Comparison of ENCODE assay signal across 8 cellular contexts in genomic region chr10:128150045-128150493, GRCh38. TPM values are rescaled to one million over a fixed set of nuclear protein-coding genes. Genes with fewer than 3 reads are reported as not detected.
A peak's percentile ranks its signal among the peaks of the same experiment; 100 is the strongest.
DNase-seq lines count a peak whose midpoint lies in the region; ATAC-seq and TF ChIP-seq lines count a peak whose summit lies in the region.

No MANE protein-coding gene starts in this region.

- H3K27ac ChIP-seq in psoas muscle (no peak overlapping the region), urinary bladder (ENCODE audit: low read depth) (no peak overlapping the region)

- H3K27me3 Mint-ChIP-seq in activated naive CD8-positive, alpha-beta T cell treated with anti-CD3 and anti-CD28 coated beads for 36 hours: no peaks in the 10 kb centered on the region

- H3K9me3 ChIP-seq in psoas muscle: no peaks in the 10 kb centered on the region

- H3K4me3 Mint-ChIP-seq in activated naive CD8-positive, alpha-beta T cell treated with anti-CD3 and anti-CD28 coated beads for 36 hours: peak overlapping the region; percentile 54

- peaks cover 11% of the 10 kb centered on the region for H3K4me1 Mint-ChIP-seq in activated naive CD8-positive, alpha-beta T cell treated with anti-CD3 and anti-CD28 coated beads for 36 hours

- H3K27ac Mint-ChIP-seq in activated naive CD8-positive, alpha-beta T cell treated with anti-CD3 and anti-CD28 coated beads for 36 hours: no peak overlapping the region

- peak overlapping the region; percentile 43 for H3K4me3 ChIP-seq in psoas muscle
- peak overlapping the region; percentile 15 for H3K4me3 ChIP-seq in urinary bladder (ENCODE audit: low read depth, low read length)

- H3K36me3 ChIP-seq in psoas muscle (ENCODE audit: insufficient read depth in 1 of 2, low read depth in 1 of 2) (no peaks in the 10 kb centered on the region), urinary bladder (ENCODE audit: insufficient read depth) (no peaks in the 10 kb centered on the region)

- peaks cover 0 to 25% (median 6%) of the 10 kb centered on the region in 3 donors for H3K27me3 ChIP-seq in psoas muscle (ENCODE audit: insufficient read depth in 3 of 3, low read length in 2 of 3)

- DNase-seq in DMS114 treated with DMSO at 0.1 percent for 48 hours (lab: John Stamatoyannopoulos, UW; ENCODE audit: unreplicated experiment) (peak; percentile 76), HuH-7.5 (ENCODE audit: low spot score) (peak; percentile 88), left cardiac atrium (peak; percentile 49), psoas muscle (peak; percentile 53 to 67)
- DNase-seq in activated naive CD8-positive, alpha-beta T cell treated with anti-CD3 and anti-CD28 coated beads for 36 hours: peak; percentile 83

- 1 to 2% (median 1%) methylated on average over 31 to 53 of the region's 53 CpGs for WGBS in psoas muscle, 3 donors
- under 1% methylated on average over 53 of the region's 53 CpGs for WGBS in urinary bladder

- peaks cover 11% of the 10 kb centered on the region for H3K9me3 Mint-ChIP-seq in activated naive CD8-positive, alpha-beta T cell treated with anti-CD3 and anti-CD28 coated beads for 36 hours

- H3K4me1 ChIP-seq in psoas muscle (no peaks in the 10 kb centered on the region), urinary bladder (ENCODE audit: insufficient read depth) (no peaks in the 10 kb centered on the region)

- intact Hi-C loops in left cardiac atrium (cut with DNase I): no loop called here
- intact Hi-C loops in psoas muscle (cut with DNase I): no loop called here

- TF ChIP-seq CTCF in psoas muscle (IDR thresholded peaks at IDR 0.05): peak; percentile 43

- H3K36me3 Mint-ChIP-seq in activated naive CD8-positive, alpha-beta T cell treated with anti-CD3 and anti-CD28 coated beads for 36 hours: peaks cover 3% of the 10 kb centered on the region

- peak; percentile 92 for ATAC-seq in GM21515 (IDR thresholded peaks at IDR 0.05; ENCODE audit: unreplicated experiment)
- peak; percentile 94 for ATAC-seq in SK-N-SH treated with all-trans-retinoic acid at 6 μM for 48 hours
- peak; percentile 91 to 96 for ATAC-seq in left cardiac atrium
- ATAC-seq in psoas muscle: peak in 3 of 4 donors; percentile 75 to 83 (median 75)

TF ChIP-seq in SK-N-SH treated with all-trans-retinoic acid at 6 μM for 48 hours, 23 proteins besides CTCF, POLR2A, EP300 and RAD21:
- TF ChIP-seq TSHZ2 (CRISPR knock-in tag; IDR thresholded peaks at IDR 0.05) (peak; percentile 93), CREB5 (CRISPR knock-in tag; IDR thresholded peaks at IDR 0.05; ENCODE audit: low read depth) (no peak), ZFP30 (CRISPR knock-in tag; IDR thresholded peaks at IDR 0.05) (no peak), ZFP3 (CRISPR knock-in tag; IDR thresholded peaks at IDR 0.05) (peak; percentile 60; the same call in 1 of the 2 replicates)
TF ChIP-seq in SK-N-SH treated with all-trans-retinoic acid at 6 μM for 48 hours: peak in this region for 2.

RNA-seq across cellular contexts. Expression of gene MKI67, which starts 23.8 kb away (rescaled TPM):
- 100 to 1,000 TPM; 196 to 210 TPM for total RNA-seq in activated naive CD8-positive, alpha-beta T cell treated with anti-CD3 and anti-CD28 coated beads for 36 hours
- total RNA-seq in left cardiac atrium: 1 to 10 TPM in 1 of 2 donors, under 1 TPM in 1; 0.50 to 2.7 TPM
- total RNA-seq in psoas muscle: under 1 TPM; 0.02 to 0.84 (median 0.31) TPM
- under 1 TPM in 2 of 3 donors, not detected in 1; 0.06 to 0.07 TPM for polyA plus RNA-seq in psoas muscle
- total RNA-seq in urinary bladder: 17.8 TPM
- 0.42 TPM for polyA plus RNA-seq in urinary bladder

Comparison
In these comparisons a context has a peak if more than half of its experiments do, and no peak if none do; other contexts are left out.
1. RNA of gene MKI67, which starts 23.8 kb away (total RNA-seq): 196 to 210 TPM in activated naive CD8-positive, alpha-beta T cell treated with anti-CD3 and anti-CD28 coated beads for 36 hours; 17.8 TPM in urinary bladder (single experiment), 0.50 to 2.7 TPM in left cardiac atrium and 0.02 to 0.84 TPM in psoas muscle; every median in the first group is over 10 times any median in the second.
2. Peak in every context shown above with its lines, with median percentiles within 50 percentile points of each other: DNase-seq and ATAC-seq.